22 cellular contexts compared by ENCODE assay signal in the genomic region with DNA sequence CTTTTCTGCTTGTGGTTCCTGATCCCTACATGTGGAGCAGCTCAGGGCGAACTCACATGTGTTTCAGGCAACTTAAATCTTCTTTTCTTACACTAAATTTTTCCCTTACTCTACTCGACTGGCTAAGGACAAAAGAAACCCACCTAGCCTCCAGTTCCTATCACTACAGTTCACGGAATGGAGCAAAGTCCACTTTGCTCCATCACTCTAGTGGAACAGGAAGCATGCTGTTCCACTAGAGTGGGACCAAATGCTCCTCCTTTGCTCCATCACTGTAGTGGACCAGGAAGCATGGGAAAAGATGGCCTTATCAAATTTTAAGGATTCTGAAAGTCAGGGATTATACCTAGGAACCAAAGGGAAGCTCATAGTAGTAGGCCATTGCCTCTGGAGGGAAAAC. TPM values are rescaled to one million over a fixed set of nuclear protein-coding genes. Genes with fewer than 3 reads are reported as not detected.
"Had no signal": no experiment of that assay in that cellular context is flagged by ENCODE, and none has a peak within 500 bp of the region (broad histone marks: within the 10 kb centered on the region; RNA-seq: fewer than 3 reads in every experiment).

No MANE protein-coding gene starts in this region.

- H3K36me3 ChIP-seq: heart left ventricle, neutrophil, spleen, stomach, thoracic aorta had no signal

- H3K4me1 ChIP-seq: psoas muscle, stomach had no signal

- H3K9me3 ChIP-seq: neutrophil, psoas muscle, stomach, thoracic aorta had no signal

- ATAC-seq: esophagus mucosa; heart left ventricle; left colon; naive thymus-derived CD4-positive, alpha-beta T cell; psoas muscle; sciatic nerve; stimulated activated memory B cell treated with anti-CD40 and anti-IgM and Interleukin-4, amounts not matched to agents 10 μg/mL and 1 μg/mL and 100 μg/mL, for 72 hours had no signal

- H3K4me3 ChIP-seq: dorsolateral prefrontal cortex, heart left ventricle, psoas muscle, spleen, stomach, thoracic aorta had no signal

- H3K4me3 Mint-ChIP-seq: stimulated activated memory B cell treated with anti-CD40 and anti-IgM and Interleukin-4, amounts not matched to agents 10 μg/mL and 1 μg/mL and 100 μg/mL, for 72 hours had no signal

- H3K27me3 ChIP-seq: dorsolateral prefrontal cortex, heart left ventricle, neutrophil, spleen, stomach had no signal

- H3K27me3 Mint-ChIP-seq: naive thymus-derived CD4-positive, alpha-beta T cell; stimulated activated memory B cell treated with anti-CD40 and anti-IgM and Interleukin-4, amounts not matched to agents 10 μg/mL and 1 μg/mL and 100 μg/mL, for 72 hours had no signal

- H3K27ac Mint-ChIP-seq: stimulated activated memory B cell treated with anti-CD40 and anti-IgM and Interleukin-4, amounts not matched to agents 10 μg/mL and 1 μg/mL and 100 μg/mL, for 72 hours had no signal

- H3K27ac ChIP-seq: dorsolateral prefrontal cortex, heart left ventricle, neutrophil, psoas muscle, spleen, stomach, thoracic aorta had no signal

- DNase-seq: cortex of kidney; dorsolateral prefrontal cortex; effector CD8-positive, alpha-beta T cell; heart left ventricle; hippocampal formation; left colon; mammary epithelial cell; naive thymus-derived CD4-positive, alpha-beta T cell; psoas muscle; retina; spleen; stimulated activated CD4-positive, alpha-beta T cell treated with anti-CD3 and anti-CD28 coated beads, Interleukin-15, amount 100 ng/mL, for 24 hours; stimulated activated CD4-positive, alpha-beta T cell treated with anti-CD3 and anti-CD28 coated beads, Interleukin-1b, Interleukin-23, amount 100 ng/mL, for 48 hours; stimulated activated CD4-positive, alpha-beta T cell treated with anti-CD3 and anti-CD28 coated beads, Interleukin-4, amount 100 ng/mL, for 24 hours; stomach; substantia nigra; trophoblast cell had no signal

RNA-seq across cellular contexts. Expression of a gene that starts 36.1 kb away (rescaled TPM):
- total RNA-seq: mammary epithelial cell had no signal
